ENCODE assay signal across 20 cellular contexts in genomic region chr20:1654994-1655393, GRCh38. TPM values are rescaled to one million over a fixed set of nuclear protein-coding genes. Genes with fewer than 3 reads are reported as not detected.
A peak's percentile ranks its signal among the peaks of the same experiment; 100 is the strongest.
DNase-seq lines count a peak whose midpoint lies in the region; ATAC-seq and TF ChIP-seq lines count a peak whose summit lies in the region.
"Had no signal": no experiment of that assay in that cellular context is flagged by ENCODE, and none has a peak within 500 bp of the region (broad histone marks: within the 10 kb centered on the region; RNA-seq: fewer than 3 reads in every experiment).

No MANE protein-coding gene starts in this region.

- no peaks in the 10 kb centered on the region for H3K4me1 ChIP-seq in Caco-2
- peaks cover 2% of the 10 kb centered on the region for H3K4me1 ChIP-seq in foreskin keratinocyte
- H3K4me1 ChIP-seq: testis had no signal

- no peak for ATAC-seq in stimulated activated naive CD8-positive, alpha-beta T cell treated with anti-CD3 and anti-CD28 coated beads, Interleukin-15, Interleukin-2, amounts not matched to agents 100 U/mL and 50 U/mL, for 24 hours
- ATAC-seq in foreskin keratinocyte (no peak), HG03378 (IDR thresholded peaks at IDR 0.05; ENCODE audit: unreplicated experiment) (no peak)

- peaks cover 94% of the 10 kb centered on the region for H3K4me1 Mint-ChIP-seq in stimulated activated naive CD8-positive, alpha-beta T cell treated with anti-CD3 and anti-CD28 coated beads, Interleukin-15, Interleukin-2, amounts not matched to agents 100 ng/mL and 50 ng/mL, for 24 hours (ENCODE audit: low read depth)
- peaks cover 85% of the 10 kb centered on the region for H3K4me1 Mint-ChIP-seq in activated CD4-positive, alpha-beta memory T cell treated with anti-CD3 and anti-CD28 coated beads for 36 hours (ENCODE audit: low read depth)
- no peaks in the 10 kb centered on the region for H3K4me1 Mint-ChIP-seq in Caco-2 (ENCODE audit: low read depth, unreplicated experiment)

- BruUV-seq in Caco-2 (replicated peaks; lab: Mats Ljungman, UMichigan), result no TSS peak

- no peaks in the 10 kb centered on the region for H3K36me3 ChIP-seq in Caco-2 (ENCODE audit: control insufficient read depth, insufficient read depth, low read length)
- H3K36me3 ChIP-seq: neutrophil had no signal

- no peak for DNase-seq in stimulated activated naive CD8-positive, alpha-beta T cell treated with anti-CD3 and anti-CD28 coated beads, Interleukin-15, Interleukin-2, amounts not matched to agents 100 U/mL and 50 U/mL, for 24 hours
- no peak for DNase-seq in activated CD4-positive, alpha-beta memory T cell treated with anti-CD3 and anti-CD28 coated beads for 36 hours
- DNase-seq in dermis blood vessel endothelial cell, result peak; percentile 19
- DNase-seq in Caco-2, result no peak
- no peak for DNase-seq in foreskin keratinocyte
- DNase-seq: activated CD4-positive, alpha-beta T cell treated with anti-CD3 and anti-CD28 coated beads for 4 hours; head of caudate nucleus; immature natural killer cell; Karpas-422; NCI-H1092 treated with DMSO at 0.1 percent for 48 hours; NCI-H2081 treated with DMSO at 0.1 percent for 48 hours; NCI-H510A; stimulated activated CD8-positive, alpha-beta memory T cell treated with anti-CD3 and anti-CD28 coated beads, Interleukin-4, amount 100 ng/mL, for 48 hours; testis had no signal

- H3K27ac Mint-ChIP-seq in stimulated activated naive CD8-positive, alpha-beta T cell treated with anti-CD3 and anti-CD28 coated beads, Interleukin-15, Interleukin-2, amounts not matched to agents 100 ng/mL and 50 ng/mL, for 24 hours, result peak overlapping the region; percentile 82
- peak overlapping the region; percentile 86 for H3K27ac Mint-ChIP-seq in activated CD4-positive, alpha-beta memory T cell treated with anti-CD3 and anti-CD28 coated beads for 36 hours
- no peak overlapping the region for H3K27ac Mint-ChIP-seq in Caco-2 (ENCODE audit: unreplicated experiment)
- H3K27ac Mint-ChIP-seq: immature natural killer cell had no signal

- TF ChIP-seq CTCF in Caco-2 (IDR thresholded peaks at IDR 0.05; ENCODE audit: insufficient read depth in 1 of 2, low read depth in 1 of 2, low read length in 1 of 2, severe bottlenecking in 1 of 2, unreplicated experiment in 1 of 2) (no peak), foreskin keratinocyte (conservative IDR thresholded peaks at IDR 0.05) (no peak)

- peak overlapping the region; percentile 82 for H3K4me3 Mint-ChIP-seq in stimulated activated naive CD8-positive, alpha-beta T cell treated with anti-CD3 and anti-CD28 coated beads, Interleukin-15, Interleukin-2, amounts not matched to agents 100 ng/mL and 50 ng/mL, for 24 hours
- H3K4me3 Mint-ChIP-seq in activated CD4-positive, alpha-beta memory T cell treated with anti-CD3 and anti-CD28 coated beads for 36 hours, result peak overlapping the region; percentile 74
- no peak overlapping the region for H3K4me3 Mint-ChIP-seq in Caco-2 (ENCODE audit: unreplicated experiment)
- H3K4me3 Mint-ChIP-seq: immature natural killer cell had no signal

- CTCF ChIA-PET in activated CD4-positive, alpha-beta memory T cell treated with anti-CD3 and anti-CD28 coated beads for 36 hours (lab: Charles Lee), result interaction anchor here (1.0 kb wide), 1 partner anchor 14 kb away, joined by 3 read pairs; no protein-coding TSS in a partner anchor
- CTCF ChIA-PET in Caco-2 (lab: Charles Lee), result no interaction called here

- no peaks in the 10 kb centered on the region for H3K9me3 ChIP-seq in Caco-2
- H3K9me3 ChIP-seq: neutrophil, testis had no signal

- H3K36me3 Mint-ChIP-seq in stimulated activated naive CD8-positive, alpha-beta T cell treated with anti-CD3 and anti-CD28 coated beads, Interleukin-15, Interleukin-2, amounts not matched to agents 100 ng/mL and 50 ng/mL, for 24 hours (ENCODE audit: low read depth), result peaks cover 26% of the 10 kb centered on the region
- H3K36me3 Mint-ChIP-seq in activated CD4-positive, alpha-beta memory T cell treated with anti-CD3 and anti-CD28 coated beads for 36 hours, result peaks cover 18% of the 10 kb centered on the region
- H3K36me3 Mint-ChIP-seq in Caco-2 (ENCODE audit: insufficient read depth, unreplicated experiment), result no peaks in the 10 kb centered on the region
- H3K36me3 Mint-ChIP-seq: immature natural killer cell had no signal

- no peaks in the 10 kb centered on the region for H3K27me3 ChIP-seq in Caco-2 (replicated peaks; ENCODE audit: control insufficient read depth, insufficient read depth, low read length)
- peaks cover 20% of the 10 kb centered on the region for H3K27me3 ChIP-seq in foreskin keratinocyte
- H3K27me3 ChIP-seq: neutrophil, testis had no signal

- peaks cover 8% of the 10 kb centered on the region for H3K9me3 Mint-ChIP-seq in stimulated activated naive CD8-positive, alpha-beta T cell treated with anti-CD3 and anti-CD28 coated beads, Interleukin-15, Interleukin-2, amounts not matched to agents 100 ng/mL and 50 ng/mL, for 24 hours
- peaks cover 9% of the 10 kb centered on the region for H3K9me3 Mint-ChIP-seq in activated CD4-positive, alpha-beta memory T cell treated with anti-CD3 and anti-CD28 coated beads for 36 hours
- no peaks in the 10 kb centered on the region for H3K9me3 Mint-ChIP-seq in Caco-2 (ENCODE audit: unreplicated experiment)

- intact Hi-C loops in activated CD4-positive, alpha-beta memory T cell treated with anti-CD3 and anti-CD28 coated beads for 36 hours (cut with micrococcal nuclease), result loop anchor here (5.0 kb wide), 4 partner anchors 68 to 328 kb away; partner anchors contain the start of genes NSFL1C and SDCBP2
- intact Hi-C loops in Caco-2 (cut with micrococcal nuclease; ENCODE audit: unreplicated experiment), result no loop called here

- H3K4me3 ChIP-seq in Caco-2 (ENCODE audit: low read depth, low read length), result no peak overlapping the region
- H3K4me3 ChIP-seq: SK-N-MC, testis had no signal

- POLR2A ChIA-PET in activated CD4-positive, alpha-beta memory T cell treated with anti-CD3 and anti-CD28 coated beads for 36 hours (lab: Charles Lee), result interaction anchor here (0.7 to 2.1 kb wide), 2 partner anchors 10 to 11 kb away, joined by 4 to 7 read pairs; no protein-coding TSS in a partner anchor
- POLR2A ChIA-PET in Caco-2 (lab: Charles Lee), result no interaction called here

- H3K27me3 Mint-ChIP-seq in stimulated activated naive CD8-positive, alpha-beta T cell treated with anti-CD3 and anti-CD28 coated beads, Interleukin-15, Interleukin-2, amounts not matched to agents 100 ng/mL and 50 ng/mL, for 24 hours, result no peaks in the 10 kb centered on the region
- no peaks in the 10 kb centered on the region for H3K27me3 Mint-ChIP-seq in activated CD4-positive, alpha-beta memory T cell treated with anti-CD3 and anti-CD28 coated beads for 36 hours
- peaks cover 42% of the 10 kb centered on the region for H3K27me3 Mint-ChIP-seq in Caco-2 (ENCODE audit: insufficient read depth, unreplicated experiment)

- H3K27ac ChIP-seq in foreskin keratinocyte, result no peak overlapping the region
- H3K27ac ChIP-seq: neutrophil, SK-N-MC, testis had no signal

RNA-seq across cellular contexts. Expression of gene SIRPG, which starts 2.6 kb away (rescaled TPM):
- total RNA-seq in activated CD4-positive, alpha-beta memory T cell treated with anti-CD3 and anti-CD28 coated beads for 36 hours, result 10 to 100 TPM; 27.9 to 28.5 TPM
- not detected in 2 replicates for total RNA-seq in dermis blood vessel endothelial cell
- not detected in 2 replicates for total RNA-seq in Caco-2 (2022)
- total RNA-seq in foreskin keratinocyte, result not detected in 2 replicates
- polyA plus RNA-seq in foreskin keratinocyte, result not detected in 2 replicates
- total RNA-seq: astrocyte, Daoy had no signal

RNA-seq across cellular contexts. Expression of gene SIRPB1, which starts 35.2 kb away (rescaled TPM):
- 1 to 10 TPM; 1.3 to 2.0 TPM for total RNA-seq in activated CD4-positive, alpha-beta memory T cell treated with anti-CD3 and anti-CD28 coated beads for 36 hours
- total RNA-seq in dermis blood vessel endothelial cell (0.17 and 4.0 TPM in 2 replicates), Caco-2 (2022) (not detected in 2 replicates), foreskin keratinocyte (0.99 and 1.1 TPM in 2 replicates)
- 0.32 and 0.35 TPM in 2 replicates for polyA plus RNA-seq in foreskin keratinocyte
- total RNA-seq: astrocyte had no signal

Comparison
In these comparisons a context has a peak if more than half of its experiments do, and no peak if none do; other contexts are left out.
1. RNA of gene SIRPG, which starts 2.6 kb away (total RNA-seq): 27.9 to 28.5 TPM in activated CD4-positive, alpha-beta memory T cell treated with anti-CD3 and anti-CD28 coated beads for 36 hours; not detected in dermis blood vessel endothelial cell, not detected in Caco-2 and not detected in foreskin keratinocyte; every median in the first group is over 10 times any median in the second.